1 cellular context compared by ENCODE assay signal in genomic region chr2:218755567-218756404, GRCh38.
TF ChIP-seq lines count a peak whose summit lies in the region.

No MANE protein-coding gene starts in this region.

TF ChIP-seq in HepG2, 621 proteins besides CTCF, POLR2A, EP300 and RAD21 (continued from another document and continues in another):
- TF ChIP-seq AHDC1 (CRISPR knock-in tag; IDR thresholded peaks at IDR 0.05; ENCODE audit: borderline replicate concordance) (peak; percentile 94), HES4 (CRISPR knock-in tag; IDR thresholded peaks at IDR 0.05; ENCODE audit: borderline replicate concordance) (no peak), ZNF782 (CRISPR knock-in tag; IDR thresholded peaks at IDR 0.05; ENCODE audit: borderline replicate concordance) (no peak), JARID2 (CRISPR knock-in tag; IDR thresholded peaks at IDR 0.05; ENCODE audit: insufficient replicate concordance) (no peak), GMEB1 (CRISPR knock-in tag; IDR thresholded peaks at IDR 0.05; ENCODE audit: borderline replicate concordance) (peak; percentile 69; the same call in 1 of the 2 replicates), HMGA1 (CRISPR knock-in tag; conservative IDR thresholded peaks at IDR 0.05) (no peak), CREB3 (CRISPR knock-in tag; IDR thresholded peaks at IDR 0.05) (peak; percentile 94; the same call in 1 of the 2 replicates), RNF2 (conservative IDR thresholded peaks at IDR 0.05; ENCODE audit: low read depth) (no peak), ERF (CRISPR knock-in tag; IDR thresholded peaks at IDR 0.05) (peak; percentile 92), HNRNPUL1 (IDR thresholded peaks at IDR 0.05; ENCODE audit: low read depth, low read length) (no peak), ZSCAN12 (CRISPR knock-in tag; IDR thresholded peaks at IDR 0.05) (peak; percentile 75; the same call in 1 of the 2 replicates), ZNF546 (CRISPR knock-in tag; conservative IDR thresholded peaks at IDR 0.05) (0 out of 2 replicates have a peak, but pooled peaks have one; percentile 68), ZNF17 (CRISPR knock-in tag; IDR thresholded peaks at IDR 0.05) (no peak), ZBTB26 (CRISPR knock-in tag; IDR thresholded peaks at IDR 0.05; ENCODE audit: borderline replicate concordance) (0 out of 2 replicates have a peak, but pooled peaks have one; percentile 38), SRSF9 (IDR thresholded peaks at IDR 0.05; ENCODE audit: borderline replicate concordance, insufficient read depth, low read depth, low read length, poor library complexity, severe bottlenecking) (no peak), MED13 (CRISPR knock-in tag; IDR thresholded peaks at IDR 0.05) (peak; percentile 98), HIC2 (CRISPR knock-in tag; IDR thresholded peaks at IDR 0.05; ENCODE audit: low read depth) (peak; percentile 56; the same call in 1 of the 2 replicates), NFRKB (IDR thresholded peaks at IDR 0.05) (no peak), ZNF343 (CRISPR knock-in tag; IDR thresholded peaks at IDR 0.05) (peak; percentile 83), ZFP82 (CRISPR knock-in tag; IDR thresholded peaks at IDR 0.05; ENCODE audit: borderline replicate concordance) (no peak), ZNF674 (CRISPR knock-in tag; IDR thresholded peaks at IDR 0.05; ENCODE audit: low read depth) (no peak), CREM (IDR thresholded peaks at IDR 0.05) (peak; percentile 96), CREM (CRISPR knock-in tag; IDR thresholded peaks at IDR 0.05) (no peak), ZNF10 (CRISPR knock-in tag; IDR thresholded peaks at IDR 0.05; ENCODE audit: borderline replicate concordance, low read depth) (no peak), ZNF792 (CRISPR knock-in tag; IDR thresholded peaks at IDR 0.05) (peak; percentile 79; the same call in 1 of the 2 replicates), CREB1 (IDR thresholded peaks at IDR 0.05) (peak; percentile 77; the same call in 1 of the 2 replicates), CREB1 (CRISPR knock-in tag; IDR thresholded peaks at IDR 0.05) (peak; percentile 87), ZFP91 (CRISPR knock-in tag; IDR thresholded peaks at IDR 0.05; ENCODE audit: borderline replicate concordance) (peak; percentile 72; the same call in 1 of the 2 replicates), FIP1L1 (IDR thresholded peaks at IDR 0.05; ENCODE audit: borderline replicate concordance, insufficient read depth, low read depth, low read length) (no peak), ZNF639 (CRISPR knock-in tag; conservative IDR thresholded peaks at IDR 0.05) (peak; percentile 56; the same call in 1 of the 2 replicates), U2AF2 (IDR thresholded peaks at IDR 0.05; ENCODE audit: low read depth, low read length) (no peak), ZNF543 (CRISPR knock-in tag; IDR thresholded peaks at IDR 0.05) (peak; percentile 85; the same call in 1 of the 2 replicates), GLI4 (CRISPR knock-in tag; IDR thresholded peaks at IDR 0.05; ENCODE audit: borderline replicate concordance) (no peak), RFX5 (IDR thresholded peaks at IDR 0.05; ENCODE audit: low read depth, low read length) (peak; percentile 20), EHMT2 (IDR thresholded peaks at IDR 0.05; ENCODE audit: borderline replicate concordance, low read depth, low read length) (peak; percentile 79; the same call in 1 of the 2 replicates), ARNT2 (CRISPR knock-in tag; IDR thresholded peaks at IDR 0.05; ENCODE audit: low read depth) (peak; percentile 83), ZNF44 (CRISPR knock-in tag; IDR thresholded peaks at IDR 0.05) (no peak), GATAD2A (CRISPR knock-in tag; IDR thresholded peaks at IDR 0.05) (peak; percentile 97), HNF1A (IDR thresholded peaks at IDR 0.05; ENCODE audit: low read depth) (peak; percentile 69), HNF1A (CRISPR knock-in tag; IDR thresholded peaks at IDR 0.05; ENCODE audit: borderline replicate concordance) (peak; percentile 94), GPN1 (CRISPR knock-in tag; IDR thresholded peaks at IDR 0.05; ENCODE audit: borderline replicate concordance) (no peak), SP140L (CRISPR knock-in tag; IDR thresholded peaks at IDR 0.05; ENCODE audit: borderline replicate concordance) (no peak)
